In genomic region chr7:26198781-26199169, GRCh38 we compare ENCODE assay signal across 9 cellular contexts. TPM values are rescaled to one million over a fixed set of nuclear protein-coding genes. Genes with fewer than 3 reads are reported as not detected.
DNase-seq lines count a peak whose midpoint lies in the region; ATAC-seq, FAIRE-seq and TF ChIP-seq lines count a peak whose summit lies in the region.
"Had no signal": no experiment of that assay in that cellular context is flagged by ENCODE, and none has a peak within 500 bp of the region (broad histone marks: within the 10 kb centered on the region; RNA-seq: fewer than 3 reads in every experiment).

No MANE protein-coding gene starts in this region.

- no peak for FAIRE-seq in kidney (lab: Jason Lieb, UNC)

- H3K4me1 Mint-ChIP-seq in T-helper 2 cell treated with Interferon-gamma antibody and Interleukin-4, amounts not matched to agents 5 μg/mL and 100 μg/mL, for 36 hours (ENCODE audit: low read depth): peaks cover 47% of the 10 kb centered on the region
- peaks cover 45% of the 10 kb centered on the region for H3K4me1 Mint-ChIP-seq in activated naive CD8-positive, alpha-beta T cell (ENCODE audit: low read depth)

- H3K9ac ChIP-seq in kidney (ENCODE audit: low read length in 2 of 2): peak overlapping the region; percentile 99 to 100

- peak overlapping the region; percentile 98 for H3K4me3 Mint-ChIP-seq in T-helper 2 cell treated with Interferon-gamma antibody and Interleukin-4, amounts not matched to agents 5 μg/mL and 100 μg/mL, for 36 hours
- H3K4me3 Mint-ChIP-seq in activated naive CD8-positive, alpha-beta T cell: peak overlapping the region; percentile 99

- peaks cover 21 to 34% of the 10 kb centered on the region in 2 donors for H3K36me3 ChIP-seq in kidney (ENCODE audit: control insufficient read depth in 1 of 2, insufficient read depth in 2 of 2, low read length in 2 of 2)

- peak overlapping the region; percentile 100 for H3K27ac Mint-ChIP-seq in T-helper 2 cell treated with Interferon-gamma antibody and Interleukin-4, amounts not matched to agents 5 μg/mL and 100 μg/mL, for 36 hours
- H3K27ac Mint-ChIP-seq in activated naive CD8-positive, alpha-beta T cell: peak overlapping the region; percentile 100

- peaks cover 15 to 19% of the 10 kb centered on the region in 2 donors for H3K4me1 ChIP-seq in kidney (ENCODE audit: control insufficient read depth in 1 of 2, insufficient read depth in 1 of 2, low read depth in 1 of 2, low read length in 2 of 2)

- no peaks in the 10 kb centered on the region for H3K9me3 Mint-ChIP-seq in T-helper 2 cell treated with Interferon-gamma antibody and Interleukin-4, amounts not matched to agents 5 μg/mL and 100 μg/mL, for 36 hours
- no peaks in the 10 kb centered on the region for H3K9me3 Mint-ChIP-seq in activated naive CD8-positive, alpha-beta T cell (ENCODE audit: low read depth)

- TF ChIP-seq CTCF in kidney (IDR thresholded peaks at IDR 0.05; ENCODE audit: borderline replicate concordance, extremely low read depth, insufficient read depth): no peak

- intact Hi-C loops in kidney (cut with DNase I): no loop called here

- H3K4me3 ChIP-seq in kidney (ENCODE audit: low read length in 2 of 2): peak overlapping the region; percentile 85 to 87

- H3K27ac ChIP-seq in kidney (ENCODE audit: low read depth in 2 of 2, low read length in 2 of 2): peak overlapping the region; percentile 99 to 100
- peak overlapping the region; percentile 100 for H3K27ac ChIP-seq in substantia nigra (ENCODE audit: low read depth, low read length, poor library complexity, severe bottlenecking)

- no peak for ATAC-seq in GM18868 (IDR thresholded peaks at IDR 0.05; ENCODE audit: unreplicated experiment)
- ATAC-seq in GM19455 (IDR thresholded peaks at IDR 0.05; ENCODE audit: unreplicated experiment): no peak

- no peaks in the 10 kb centered on the region for H3K9me3 ChIP-seq in kidney (ENCODE audit: control insufficient read depth in 1 of 2, low read length in 2 of 2)

- H3K27me3 Mint-ChIP-seq in T-helper 2 cell treated with Interferon-gamma antibody and Interleukin-4, amounts not matched to agents 5 μg/mL and 100 μg/mL, for 36 hours (ENCODE audit: low read depth): peaks cover 5% of the 10 kb centered on the region
- H3K27me3 Mint-ChIP-seq in activated naive CD8-positive, alpha-beta T cell: no peaks in the 10 kb centered on the region

- H3K36me3 Mint-ChIP-seq in T-helper 2 cell treated with Interferon-gamma antibody and Interleukin-4, amounts not matched to agents 5 μg/mL and 100 μg/mL, for 36 hours (ENCODE audit: low read depth): peaks cover 73% of the 10 kb centered on the region
- H3K36me3 Mint-ChIP-seq in activated naive CD8-positive, alpha-beta T cell: peaks cover 50% of the 10 kb centered on the region

- DNase-seq in T-helper 2 cell treated with Interferon-gamma antibody and Interleukin-4, amounts not matched to agents 5 μg/mL and 100 μg/mL, for 36 hours (ENCODE audit: low spot score): no peak
- DNase-seq in T-helper 2 cell: no peak
- DNase-seq in kidney: no peak
- no peak for DNase-seq in substantia nigra (lab: John Stamatoyannopoulos, UW)
- DNase-seq in NCI-H510A (lab: John Stamatoyannopoulos, UW): no peak
- DNase-seq: DMS79 had no signal

RNA-seq across cellular contexts. Expression of gene HNRNPA2B1, which starts 1.8 kb away (rescaled TPM):
- 433 TPM for total RNA-seq in kidney
- polyA plus RNA-seq in kidney (ENCODE audit: insufficient read depth, low read depth, low replicate concordance): 397 TPM

RNA-seq across cellular contexts. Expression of gene CBX3, which starts 2.8 kb away (rescaled TPM):
- 120 TPM for total RNA-seq in kidney
- 92.4 TPM for polyA plus RNA-seq in kidney (ENCODE audit: insufficient read depth, low read depth, low replicate concordance)

RNA-seq across cellular contexts. Expression of gene NFE2L3, which starts 46.8 kb away (rescaled TPM):
- 12.5 TPM for total RNA-seq in kidney
- 5.2 TPM for polyA plus RNA-seq in kidney (ENCODE audit: insufficient read depth, low read depth, low replicate concordance)
